In genomic region chr19:36014029-36014924, GRCh38 we compare ENCODE assay signal across 8 cellular contexts. TPM values are rescaled to one million over a fixed set of nuclear protein-coding genes. Genes with fewer than 3 reads are reported as not detected.
DNase-seq lines count a peak whose midpoint lies in the region; ATAC-seq and TF ChIP-seq lines count a peak whose summit lies in the region.

Gene ALKBH6, minus strand, starts transcription at chr19:36014213. Its CDS starts 816 bp downstream, at chr19:36013397.

- H3K79me1 ChIP-seq in trophoblast cell (ENCODE audit: low read length): peaks cover 3% of the 10 kb centered on the region

- H2BK5ac ChIP-seq in trophoblast cell (ENCODE audit: low read depth, low read length, poor library complexity): no peak within 1 kb of the TSS

- ATAC-seq in HG02798 (IDR thresholded peaks at IDR 0.05; ENCODE audit: poor library complexity, unreplicated experiment): peak; percentile 98

- peak within 1 kb of the TSS; percentile 24 for H2AK5ac ChIP-seq in trophoblast cell (ENCODE audit: low read length)

- no CpG with 5 or more reads among the region's 42 CpGs for WGBS in trophoblast cell (ENCODE audit: extremely low coverage, insufficient coverage, insufficient read length)
- 0 to 2% methylated on average over 8 to 36 of the region's 42 CpGs for WGBS in transverse colon (ENCODE audit: low coverage in 1 of 2), 2 donors

- H3K4me1 ChIP-seq in adipocyte (ENCODE audit: control insufficient read depth, insufficient read depth, low read length): peaks cover 13% of the 10 kb centered on the region
- H3K4me1 ChIP-seq in trophoblast cell (ENCODE audit: control insufficient read depth in 1 of 2, insufficient read depth in 2 of 2, low read length in 2 of 2): peaks cover 13 to 17% of the 10 kb centered on the region in 2 experiments
- peaks cover 10 to 23% (median 17%) of the 10 kb centered on the region in 4 donors for H3K4me1 ChIP-seq in transverse colon

- H3K4me2 ChIP-seq in trophoblast cell (ENCODE audit: low read length): peak within 1 kb of the TSS; percentile 82

- H3K9ac ChIP-seq in adipocyte (ENCODE audit: low read length) (peak within 1 kb of the TSS; percentile 90), trophoblast cell (ENCODE audit: low read length) (peak within 1 kb of the TSS; percentile 78)

- H3K4ac ChIP-seq in trophoblast cell (ENCODE audit: low read depth, low read length): peak within 1 kb of the TSS; percentile 25

- in situ Hi-C loops in transverse colon (cut with MboI; ENCODE audit: low pct_ligation_motif_present in 1 of 4, low pct_unique_long_range_greater_than_20kb in 1 of 4, low sequenced_read_pairs in 3 of 4): no loop called here

- no peak for TF ChIP-seq EP300 in transverse colon (IDR thresholded peaks at IDR 0.05; ENCODE audit: low read depth)

- peak within 1 kb of the TSS; percentile 52 for H4K91ac ChIP-seq in trophoblast cell (ENCODE audit: low read depth, low read length)

- H3K79me2 ChIP-seq in trophoblast cell (ENCODE audit: control insufficient read depth, insufficient read depth, low read length, poor library complexity): no peaks in the 10 kb centered on the region

- DNase-seq in NCI-H1436 (lab: John Stamatoyannopoulos, UW) (peak; percentile 99), T follicular helper cell (ENCODE audit: low read depth) (peak; percentile 98), adipocyte (ENCODE audit: low read depth) (peak; percentile 100), cardiac septum (ENCODE audit: low spot score) (peak; percentile 100), trophoblast cell (peak; percentile 100), transverse colon (peak; percentile 100)

- TF ChIP-seq CTCF in GM12875 (IDR thresholded peaks at IDR 0.05; ENCODE audit: borderline replicate concordance, insufficient read depth, low read depth, low read length) (no peak), transverse colon (IDR thresholded peaks at IDR 0.05) (peak in 1 of 5 experiments; percentile 21)

- H3K27ac ChIP-seq in trophoblast cell (ENCODE audit: low read depth, low read length) (no peak within 1 kb of the TSS), transverse colon (peak within 1 kb of the TSS; percentile 83 to 91 (median 84))

- no peak within 1 kb of the TSS for H3K23ac ChIP-seq in trophoblast cell (ENCODE audit: low read length)

- peak; percentile 39 for TF ChIP-seq POLR2A in transverse colon (IDR thresholded peaks at IDR 0.05)

- no peaks in the 10 kb centered on the region for H3K27me3 ChIP-seq in adipocyte (replicated peaks; ENCODE audit: control insufficient read depth, insufficient read depth, low read length)
- H3K27me3 ChIP-seq in trophoblast cell (ENCODE audit: insufficient read depth, low read length): no peaks in the 10 kb centered on the region
- no peaks in the 10 kb centered on the region for H3K27me3 ChIP-seq in transverse colon

- H3K18ac ChIP-seq in trophoblast cell (ENCODE audit: low read length): no peak within 1 kb of the TSS

- peak within 1 kb of the TSS; percentile 40 for H2AFZ ChIP-seq in trophoblast cell (ENCODE audit: insufficient read depth, low read length, poor library complexity)

- no peak within 1 kb of the TSS for H2BK12ac ChIP-seq in trophoblast cell (ENCODE audit: low read length)

- peak within 1 kb of the TSS; percentile 28 for H2BK120ac ChIP-seq in trophoblast cell (ENCODE audit: insufficient read depth, low read length, poor library complexity)

- peak within 1 kb of the TSS; percentile 78 for H3K4me3 ChIP-seq in GM12875 (ENCODE audit: low read depth, low read length)
- H3K4me3 ChIP-seq in adipocyte (ENCODE audit: low read length): peak within 1 kb of the TSS; percentile 90
- H3K4me3 ChIP-seq in trophoblast cell (ENCODE audit: low read depth, low read length): peak within 1 kb of the TSS; percentile 74
- peak within 1 kb of the TSS; percentile 67 to 73 (median 70) for H3K4me3 ChIP-seq in transverse colon

- H3K9me3 ChIP-seq in adipocyte (ENCODE audit: control insufficient read depth, low read length) (no peaks in the 10 kb centered on the region), trophoblast cell (ENCODE audit: insufficient read depth, low read depth, low read length) (no peaks in the 10 kb centered on the region), transverse colon (no peaks in the 10 kb centered on the region)

- peaks cover 39% of the 10 kb centered on the region for H3K36me3 ChIP-seq in adipocyte (ENCODE audit: control insufficient read depth, insufficient read depth, low read length, severe bottlenecking)
- H3K36me3 ChIP-seq in trophoblast cell (ENCODE audit: control insufficient read depth in 1 of 2, insufficient read depth in 2 of 2, low read length in 2 of 2): peaks cover 11 to 15% of the 10 kb centered on the region in 2 experiments
- H3K36me3 ChIP-seq in transverse colon: no peaks in the 10 kb centered on the region

- peak within 1 kb of the TSS; percentile 73 for H4K8ac ChIP-seq in trophoblast cell (ENCODE audit: low read depth, low read length)

- H4K12ac ChIP-seq in trophoblast cell (ENCODE audit: low read depth, low read length): peak within 1 kb of the TSS; percentile 12

- peak within 1 kb of the TSS; percentile 47 for H3K14ac ChIP-seq in trophoblast cell (ENCODE audit: low read length)

- intact Hi-C loops in cardiac septum (cut with DNase I): no loop called here
- intact Hi-C loops in transverse colon (cut with DNase I; ENCODE audit: low total_unique reads): no loop called here

RNA-seq across cellular contexts. Expression of gene ALKBH6, which starts in this region (rescaled TPM):
- total RNA-seq in cardiac septum: 10.9 TPM
- polyA plus RNA-seq in trophoblast cell (2013): 30.7 and 31.2 TPM in 2 replicates
- 100 to 1,000 TPM in 2 of 4 donors, 10 to 100 TPM in 2; 27.6 to 151 (median 83.2) TPM for total RNA-seq in transverse colon
